ENCODE assay signal across 23 cellular contexts in genomic region chr10:96311180-96311697, GRCh38. TPM values are rescaled to one million over a fixed set of nuclear protein-coding genes. Genes with fewer than 3 reads are reported as not detected.
"Had no signal": no experiment of that assay in that cellular context is flagged by ENCODE, and none has a peak within 500 bp of the region (broad histone marks: within the 10 kb centered on the region; RNA-seq: fewer than 3 reads in every experiment).

No MANE protein-coding gene starts in this region.

- H3K4me3 ChIP-seq: mucosa of descending colon, ovary, psoas muscle, transverse colon had no signal

- DNase-seq: activated CD4-positive, alpha-beta memory T cell treated with anti-CD3 and anti-CD28 coated beads, Interleukin-2, amount 10 ng/mL, durations not matched to agents 7 days and 5 days; activated CD4-positive, alpha-beta T cell treated with anti-CD3 and anti-CD28 coated beads for 48 hours; activated CD4-positive, CD25-positive, alpha-beta regulatory T cell; activated CD8-positive, alpha-beta memory T cell treated with anti-CD3 and anti-CD28 coated beads, Interleukin-2, amount 10 ng/mL, durations not matched to agents 7 days and 5 days; foreskin keratinocyte; immature natural killer cell; kidney glomerular epithelial cell; mucosa of descending colon; naive B cell; ovary; psoas muscle; right cardiac atrium; T-cell; transverse colon had no signal

- H3K36me3 ChIP-seq: ovary, transverse colon had no signal

- H3K4me3 Mint-ChIP-seq: activated CD4-positive, alpha-beta memory T cell treated with anti-CD3 and anti-CD28 coated beads, Interleukin-2, amount 10 ng/mL, durations not matched to agents 7 days and 5 days; activated CD8-positive, alpha-beta memory T cell treated with anti-CD3 and anti-CD28 coated beads, Interleukin-2, amount 10 ng/mL, durations not matched to agents 7 days and 5 days; activated naive CD8-positive, alpha-beta T cell; immature natural killer cell; memory B cell; naive B cell; stimulated activated naive CD8-positive, alpha-beta T cell treated with anti-CD3 and anti-CD28 coated beads, Interleukin-15, Interleukin-2, amounts not matched to agents 100 ng/mL and 50 ng/mL, for 24 hours; T-cell had no signal

- H3K9me3 ChIP-seq: mucosa of descending colon, ovary, psoas muscle, transverse colon had no signal

- H3K36me3 Mint-ChIP-seq: activated CD8-positive, alpha-beta memory T cell treated with anti-CD3 and anti-CD28 coated beads, Interleukin-2, amount 10 ng/mL, durations not matched to agents 7 days and 5 days; activated naive CD8-positive, alpha-beta T cell; immature natural killer cell; memory B cell; naive B cell; T-cell had no signal

- H3K27me3 ChIP-seq: foreskin keratinocyte, ovary, transverse colon had no signal

- H3K27ac ChIP-seq: epithelial cell of prostate, foreskin keratinocyte, ovary, psoas muscle had no signal

- H3K4me1 ChIP-seq: foreskin keratinocyte, psoas muscle had no signal

- H3K9me3 Mint-ChIP-seq: activated CD4-positive, alpha-beta memory T cell treated with anti-CD3 and anti-CD28 coated beads, Interleukin-2, amount 10 ng/mL, durations not matched to agents 7 days and 5 days; immature natural killer cell; memory B cell; naive B cell; stimulated activated naive CD8-positive, alpha-beta T cell treated with anti-CD3 and anti-CD28 coated beads, Interleukin-15, Interleukin-2, amounts not matched to agents 100 ng/mL and 50 ng/mL, for 24 hours; T-cell had no signal

- ATAC-seq: activated CD8-positive, alpha-beta memory T cell treated with anti-CD3 and anti-CD28 coated beads, Interleukin-2, amount 10 ng/mL, durations not matched to agents 7 days and 5 days; foreskin keratinocyte; psoas muscle; right cardiac atrium; T-cell had no signal

- H3K4me1 Mint-ChIP-seq: activated CD4-positive, alpha-beta memory T cell treated with anti-CD3 and anti-CD28 coated beads, Interleukin-2, amount 10 ng/mL, durations not matched to agents 7 days and 5 days; activated CD8-positive, alpha-beta memory T cell treated with anti-CD3 and anti-CD28 coated beads, Interleukin-2, amount 10 ng/mL, durations not matched to agents 7 days and 5 days; immature natural killer cell had no signal

- H3K27ac Mint-ChIP-seq: activated CD4-positive, alpha-beta memory T cell treated with anti-CD3 and anti-CD28 coated beads, Interleukin-2, amount 10 ng/mL, durations not matched to agents 7 days and 5 days; activated CD8-positive, alpha-beta memory T cell treated with anti-CD3 and anti-CD28 coated beads, Interleukin-2, amount 10 ng/mL, durations not matched to agents 7 days and 5 days; activated naive CD8-positive, alpha-beta T cell; immature natural killer cell; memory B cell; stimulated activated naive CD8-positive, alpha-beta T cell treated with anti-CD3 and anti-CD28 coated beads, Interleukin-15, Interleukin-2, amounts not matched to agents 100 ng/mL and 50 ng/mL, for 24 hours; T-cell had no signal

RNA-seq across cellular contexts. Expression of gene DNTT, which starts 7.0 kb away (rescaled TPM):
- total RNA-seq: activated CD4-positive, alpha-beta memory T cell treated with anti-CD3 and anti-CD28 coated beads, Interleukin-2, amount 10 ng/mL, durations not matched to agents 7 days and 5 days; activated CD8-positive, alpha-beta memory T cell treated with anti-CD3 and anti-CD28 coated beads, Interleukin-2, amount 10 ng/mL, durations not matched to agents 7 days and 5 days; bronchial epithelial cell; dermis microvascular lymphatic vessel endothelial cell; fibroblast of lung; foreskin keratinocyte; mucosa of descending colon; ovary; psoas muscle; right cardiac atrium; skeletal muscle tissue; transverse colon had no signal
- polyA plus RNA-seq: fibroblast of lung, foreskin keratinocyte, liver, ovary, right cardiac atrium had no signal

RNA-seq across cellular contexts. Expression of gene BLNK, which starts 39.9 kb away (rescaled TPM):
- total RNA-seq: activated CD4-positive, alpha-beta memory T cell treated with anti-CD3 and anti-CD28 coated beads, Interleukin-2, amount 10 ng/mL, durations not matched to agents 7 days and 5 days; activated CD8-positive, alpha-beta memory T cell treated with anti-CD3 and anti-CD28 coated beads, Interleukin-2, amount 10 ng/mL, durations not matched to agents 7 days and 5 days; dermis microvascular lymphatic vessel endothelial cell; foreskin keratinocyte had no signal
- polyA plus RNA-seq: fibroblast of lung had no signal

RNA-seq across cellular contexts. Expression of gene OPALIN, which starts 47.6 kb away (rescaled TPM):
- total RNA-seq: activated CD4-positive, alpha-beta memory T cell treated with anti-CD3 and anti-CD28 coated beads, Interleukin-2, amount 10 ng/mL, durations not matched to agents 7 days and 5 days; activated CD8-positive, alpha-beta memory T cell treated with anti-CD3 and anti-CD28 coated beads, Interleukin-2, amount 10 ng/mL, durations not matched to agents 7 days and 5 days; bronchial epithelial cell; dermis microvascular lymphatic vessel endothelial cell; fibroblast of lung; foreskin keratinocyte; liver; mucosa of descending colon; ovary; psoas muscle; right cardiac atrium; skeletal muscle tissue; T-cell; transverse colon had no signal
- polyA plus RNA-seq: fibroblast of lung, foreskin keratinocyte, immature natural killer cell, liver, right cardiac atrium had no signal
